ENCODE assay signal across 20 cellular contexts in genomic region chr10:77776487-77776886, GRCh38.
DNase-seq lines count a peak whose midpoint lies in the region; ATAC-seq and TF ChIP-seq lines count a peak whose summit lies in the region.
"Had no signal": no experiment of that assay in that cellular context is flagged by ENCODE, and none has a peak within 500 bp of the region (broad histone marks: within the 10 kb centered on the region; RNA-seq: fewer than 3 reads in every experiment).

No MANE protein-coding gene starts in this region.

- H3K4me1 Mint-ChIP-seq in natural killer cell treated with Interleukin-12 subunit alpha and Interleukin-12 subunit beta and Interleukin-15 and Interleukin-18, amount 100 ng/mL, for 72 hours (ENCODE audit: low read depth in 2 of 2) = peaks cover 0 to 5% of the 10 kb centered on the region in 2 donors
- no peaks in the 10 kb centered on the region for H3K4me1 Mint-ChIP-seq in endothelial cell (ENCODE audit: unreplicated experiment)
- no peaks in the 10 kb centered on the region for H3K4me1 Mint-ChIP-seq in WTC11

- H3K27ac Mint-ChIP-seq in natural killer cell treated with Interleukin-12 subunit alpha and Interleukin-12 subunit beta and Interleukin-15 and Interleukin-18, amount 100 ng/mL, for 72 hours = no peak overlapping the region
- H3K27ac Mint-ChIP-seq in endothelial cell (ENCODE audit: unreplicated experiment) = no peak overlapping the region
- no peak overlapping the region for H3K27ac Mint-ChIP-seq in WTC11
- H3K27ac Mint-ChIP-seq: CD4-positive, alpha-beta T cell had no signal

- peaks cover 4 to 10% of the 10 kb centered on the region in 2 donors for H3K9me3 ChIP-seq in lung (ENCODE audit: control insufficient read depth in 2 of 2, insufficient read depth in 1 of 2, low read length in 1 of 2)
- H3K9me3 ChIP-seq in osteoblast (ENCODE audit: low read depth, low read length) = no peaks in the 10 kb centered on the region

- ATAC-seq in lung (ENCODE audit: insufficient read depth, low FRiP score) (no peak), WTC11 (no peak)
- ATAC-seq in natural killer cell treated with Interleukin-12 subunit alpha and Interleukin-12 subunit beta and Interleukin-15 and Interleukin-18, amount 100 ng/mL, for 72 hours = no peak
- ATAC-seq: A549, GM12878, HCT116 had no signal

- H3K4me3 ChIP-seq in lung (no peak overlapping the region), osteoblast (ENCODE audit: insufficient read depth, low read length) (no peak overlapping the region)
- H3K4me3 ChIP-seq: A549, GM12878 had no signal

- H3K79me2 ChIP-seq in osteoblast (ENCODE audit: insufficient read depth, low read length) = no peaks in the 10 kb centered on the region

- no peaks in the 10 kb centered on the region for H3K27me3 Mint-ChIP-seq in natural killer cell treated with Interleukin-12 subunit alpha and Interleukin-12 subunit beta and Interleukin-15 and Interleukin-18, amount 100 ng/mL, for 72 hours
- H3K27me3 Mint-ChIP-seq in endothelial cell (ENCODE audit: unreplicated experiment) = peaks cover 10% of the 10 kb centered on the region
- H3K27me3 Mint-ChIP-seq in WTC11 (ENCODE audit: low read depth) = peaks cover 4% of the 10 kb centered on the region; the same call in 1 of the 2 replicates

- 88 to 97% methylated on average over 5 of the region's 5 CpGs for whole genome bisulfite sequencing in lung, 2 donors

- TF ChIP-seq CTCF in lung (IDR thresholded peaks at IDR 0.05; ENCODE audit: control extremely low read depth, extremely low read depth) (no peak), osteoblast (IDR thresholded peaks at IDR 0.05; ENCODE audit: extremely low read depth, low read depth, low read length) (no peak), endothelial cell (IDR thresholded peaks at IDR 0.05; ENCODE audit: unreplicated experiment) (no peak), WTC11 (IDR thresholded peaks at IDR 0.05) (no peak)

- no peak overlapping the region for H3K4me2 ChIP-seq in osteoblast (ENCODE audit: insufficient read depth, low read length)
- H3K4me2 ChIP-seq: A549 had no signal

- POLR2A ChIA-PET in WTC11 (lab: Charles Lee) = no interaction called here

- H2AFZ ChIP-seq in osteoblast (ENCODE audit: low read length) = no peak overlapping the region

- peak; percentile 38 for DNase-seq in DMS53 (lab: John Stamatoyannopoulos, UW)
- DNase-seq in DMS53 treated with DMSO at 0.1 percent for 48 hours (lab: John Stamatoyannopoulos, UW; ENCODE audit: unreplicated experiment) = no peak
- DNase-seq in lung (ENCODE audit: low spot score) = peak; percentile 19
- peak; percentile 55 for DNase-seq in osteoblast (ENCODE audit: insufficient read length, low spot score, missing footprints)
- DNase-seq in natural killer cell treated with Interleukin-12 subunit alpha and Interleukin-12 subunit beta and Interleukin-15 and Interleukin-18, amount 100 ng/mL, for 72 hours (ENCODE audit: low spot score) = no peak
- DNase-seq in endothelial cell (ENCODE audit: low spot score) = no peak
- DNase-seq in WTC11 (ENCODE audit: low spot score) = no peak
- DNase-seq: AML-193; CD4-positive, alpha-beta T cell; DMS153; DND-41; EL; GOT3; H7; IMR-90 had no signal

- H3K27ac ChIP-seq in lung (ENCODE audit: low read depth in 1 of 2, low read length in 1 of 2) (no peak overlapping the region), osteoblast (ENCODE audit: low read depth, low read length) (no peak overlapping the region)
- H3K27ac ChIP-seq: 22Rv1, A549, C4-2B had no signal

- CTCF ChIA-PET in WTC11 (lab: Charles Lee) = no interaction called here

- no peak overlapping the region for H3K4me3 Mint-ChIP-seq in natural killer cell treated with Interleukin-12 subunit alpha and Interleukin-12 subunit beta and Interleukin-15 and Interleukin-18, amount 100 ng/mL, for 72 hours
- H3K4me3 Mint-ChIP-seq in endothelial cell (ENCODE audit: unreplicated experiment) (no peak overlapping the region), WTC11 (no peak overlapping the region)
- H3K4me3 Mint-ChIP-seq: CD4-positive, alpha-beta T cell had no signal

- peaks cover 0 to 5% of the 10 kb centered on the region in 2 donors for H3K36me3 ChIP-seq in lung (ENCODE audit: control insufficient read depth in 2 of 2, insufficient read depth in 2 of 2, low read length in 2 of 2)
- H3K36me3 ChIP-seq in osteoblast (ENCODE audit: insufficient read depth, low read length) = peaks cover 4% of the 10 kb centered on the region

- H3K27me3 ChIP-seq in lung (ENCODE audit: control insufficient read depth, insufficient read depth) (no peaks in the 10 kb centered on the region), osteoblast (ENCODE audit: insufficient read depth, low read length) (no peaks in the 10 kb centered on the region)

- no peaks in the 10 kb centered on the region for H4K20me1 ChIP-seq in osteoblast (ENCODE audit: insufficient read depth, low read length)

- H3K9me3 Mint-ChIP-seq in natural killer cell treated with Interleukin-12 subunit alpha and Interleukin-12 subunit beta and Interleukin-15 and Interleukin-18, amount 100 ng/mL, for 72 hours = peaks cover 5% of the 10 kb centered on the region
- H3K9me3 Mint-ChIP-seq in endothelial cell (ENCODE audit: unreplicated experiment) = peaks cover 10% of the 10 kb centered on the region
- H3K9me3 Mint-ChIP-seq in WTC11 = peaks cover 26% of the 10 kb centered on the region

- no peaks in the 10 kb centered on the region for H3K4me1 ChIP-seq in lung (ENCODE audit: control insufficient read depth in 2 of 2, insufficient read depth in 2 of 2, low read length in 2 of 2)
- H3K4me1 ChIP-seq in osteoblast (ENCODE audit: insufficient read depth, low read length) = no peaks in the 10 kb centered on the region
- H3K4me1 ChIP-seq: A549 had no signal

- H3K36me3 Mint-ChIP-seq in natural killer cell treated with Interleukin-12 subunit alpha and Interleukin-12 subunit beta and Interleukin-15 and Interleukin-18, amount 100 ng/mL, for 72 hours = peaks cover 16% of the 10 kb centered on the region
- H3K36me3 Mint-ChIP-seq in endothelial cell (ENCODE audit: low read depth, unreplicated experiment) (peaks cover 47% of the 10 kb centered on the region), WTC11 (peaks cover 32% of the 10 kb centered on the region)

TF ChIP-seq in WTC11, 78 proteins besides CTCF, POLR2A, EP300 and RAD21:
- no peak for TF ChIP-seq ZSCAN18 (CRISPR knock-in tag; IDR thresholded peaks at IDR 0.05)
- TF ChIP-seq MXD4 (CRISPR knock-in tag; IDR thresholded peaks at IDR 0.05; ENCODE audit: borderline replicate concordance) = no peak
- TF ChIP-seq TEAD4 (CRISPR knock-in tag; IDR thresholded peaks at IDR 0.05) = no peak
- no peak for TF ChIP-seq ZNF396 (CRISPR knock-in tag; IDR thresholded peaks at IDR 0.05; ENCODE audit: borderline replicate concordance)
- TF ChIP-seq, protein P1, sequence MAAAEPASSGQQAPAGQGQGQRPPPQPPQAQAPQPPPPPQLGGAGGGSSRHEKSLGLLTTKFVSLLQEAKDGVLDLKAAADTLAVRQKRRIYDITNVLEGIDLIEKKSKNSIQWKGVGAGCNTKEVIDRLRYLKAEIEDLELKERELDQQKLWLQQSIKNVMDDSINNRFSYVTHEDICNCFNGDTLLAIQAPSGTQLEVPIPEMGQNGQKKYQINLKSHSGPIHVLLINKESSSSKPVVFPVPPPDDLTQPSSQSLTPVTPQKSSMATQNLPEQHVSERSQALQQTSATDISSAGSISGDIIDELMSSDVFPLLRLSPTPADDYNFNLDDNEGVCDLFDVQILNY (CRISPR knock-in tag; IDR thresholded peaks at IDR 0.05) = no peak

Comparison
In these comparisons a context has a peak if more than half of its experiments do, and no peak if none do; other contexts are left out.
1. DNase-seq: peak in DMS53 (single experiment), lung (single experiment) and osteoblast (single experiment); none in DMS53 treated with DMSO at 0.1 percent for 48 hours (single experiment), natural killer cell treated with Interleukin-12 subunit alpha and Interleukin-12 subunit beta and Interleukin-15 and Interleukin-18, amount 100 ng/mL, for 72 hours (single experiment), endothelial cell (single experiment) and WTC11 (single experiment).